ENCODE assay signal across 1 cellular context in the genomic region with DNA sequence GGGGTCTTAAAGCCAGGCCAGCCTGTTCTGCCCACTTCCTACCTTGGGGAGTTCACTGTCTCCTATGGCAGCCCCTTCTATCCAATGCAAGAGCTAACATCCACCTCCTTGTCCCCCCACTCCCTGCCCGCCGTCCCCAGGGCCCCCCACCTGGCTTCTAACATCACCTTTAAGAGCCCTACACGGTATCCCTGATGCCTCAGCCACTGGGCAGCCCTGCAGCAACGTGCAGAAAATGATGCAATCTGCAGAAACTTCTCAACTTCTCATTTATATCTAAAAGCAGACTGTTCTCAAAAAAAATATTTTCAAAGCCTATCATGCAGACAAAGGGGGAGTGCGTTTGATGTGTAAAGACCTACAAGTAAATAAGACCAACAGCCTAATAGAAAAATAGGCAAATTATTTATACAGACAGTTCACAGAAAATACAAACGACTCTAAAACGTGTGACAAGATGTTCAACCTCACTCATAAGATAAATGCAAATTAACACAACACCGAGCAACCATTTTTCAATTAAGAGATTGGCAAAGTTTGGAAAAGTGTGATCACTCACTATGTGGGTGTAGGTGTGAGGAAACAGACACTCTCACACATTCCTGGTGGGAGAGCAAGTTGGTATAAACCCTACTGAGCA.
TF ChIP-seq lines count a peak whose summit lies in the region.

No MANE protein-coding gene starts in this region.

TF ChIP-seq in IMR-90, 13 proteins besides CTCF, POLR2A, EP300 and RAD21:
- TF ChIP-seq SMC3 (IDR thresholded peaks at IDR 0.05; ENCODE audit: low read depth, low read length) (no peak), CEBPB (IDR thresholded peaks at IDR 0.05; ENCODE audit: low read depth, low read length) (peak; percentile 80)
